Comparison of ENCODE assay signal across 8 cellular contexts in genomic region chr12:48157016-48157888, GRCh38. TPM values are rescaled to one million over a fixed set of nuclear protein-coding genes. Genes with fewer than 3 reads are reported as not detected.
DNase-seq lines count a peak whose midpoint lies in the region; FAIRE-seq and TF ChIP-seq lines count a peak whose summit lies in the region.

A gene with protein sequence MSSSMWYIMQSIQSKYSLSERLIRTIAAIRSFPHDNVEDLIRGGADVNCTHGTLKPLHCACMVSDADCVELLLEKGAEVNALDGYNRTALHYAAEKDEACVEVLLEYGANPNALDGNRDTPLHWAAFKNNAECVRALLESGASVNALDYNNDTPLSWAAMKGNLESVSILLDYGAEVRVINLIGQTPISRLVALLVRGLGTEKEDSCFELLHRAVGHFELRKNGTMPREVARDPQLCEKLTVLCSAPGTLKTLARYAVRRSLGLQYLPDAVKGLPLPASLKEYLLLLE (minus strand): TSS chr12:48157515. CDS start chr12:48153496, 4,019 bp downstream.

- peaks cover 3% of the 10 kb centered on the region for H3K79me1 ChIP-seq in neuronal stem cell (ENCODE audit: low read depth, low read length)

- no peaks in the 10 kb centered on the region for H3K9me3 Mint-ChIP-seq in HFFc6
- no peaks in the 10 kb centered on the region for H3K9me3 Mint-ChIP-seq in activated naive CD4-positive, alpha-beta T cell treated with anti-CD3 and anti-CD28 coated beads for 36 hours

- H2BK120ac ChIP-seq in neuronal stem cell (ENCODE audit: low read depth, low read length): no peak within 1 kb of the TSS

- H3K27me3 ChIP-seq in neuronal stem cell (ENCODE audit: control insufficient read depth in 3 of 3, insufficient read depth in 3 of 3, low read depth in 1 of 3, low read length in 3 of 3): peaks cover 0 to 7% (median 0%) of the 10 kb centered on the region in 3 experiments

- peaks cover 5% of the 10 kb centered on the region; the same call in 1 of the 2 replicates for H3K27me3 Mint-ChIP-seq in HFFc6 (ENCODE audit: insufficient read depth)
- no peaks in the 10 kb centered on the region for H3K27me3 Mint-ChIP-seq in activated naive CD4-positive, alpha-beta T cell treated with anti-CD3 and anti-CD28 coated beads for 36 hours (ENCODE audit: low read depth)

- peak; percentile 69 for TF ChIP-seq CTCF in HFFc6 (IDR thresholded peaks at IDR 0.05)
- TF ChIP-seq CTCF in subcutaneous adipose tissue (IDR thresholded peaks at IDR 0.05; ENCODE audit: low read depth): no peak

- H3K4me1 ChIP-seq in neuronal stem cell (ENCODE audit: control insufficient read depth in 2 of 2, insufficient read depth in 1 of 2, low read depth in 1 of 2, low read length in 2 of 2): peaks cover 0 to 3% of the 10 kb centered on the region in 2 donors

- peak within 1 kb of the TSS; percentile 91 for H2AFZ ChIP-seq in neuronal stem cell (ENCODE audit: low read length)

- H2BK5ac ChIP-seq in neuronal stem cell (ENCODE audit: low read length): no peak within 1 kb of the TSS

- no peak within 1 kb of the TSS for H2BK15ac ChIP-seq in neuronal stem cell (ENCODE audit: low read length)

- peak within 1 kb of the TSS; percentile 77 for H3K4me3 ChIP-seq in GM08714 (ENCODE audit: low read length)
- H3K4me3 ChIP-seq in neuronal stem cell (ENCODE audit: low read length in 2 of 2): peak within 1 kb of the TSS; percentile 85 to 87

- no peaks in the 10 kb centered on the region for H3K9me3 ChIP-seq in neuronal stem cell (replicated peaks in 1 of 2; ENCODE audit: control insufficient read depth in 2 of 2, insufficient read depth in 1 of 2, low read depth in 1 of 2, low read length in 2 of 2)

- intact Hi-C loops in activated naive CD4-positive, alpha-beta T cell treated with anti-CD3 and anti-CD28 coated beads for 36 hours (cut with micrococcal nuclease): loop anchor here (1.0 to 2.0 kb wide), 10 partner anchors 26 to 559 kb away; partner anchors contain the start of genes CCDC184, CCNT1, PFKM and SENP1

- peak within 1 kb of the TSS; percentile 84 for H3K18ac ChIP-seq in neuronal stem cell (ENCODE audit: low read length)

- H3K4me3 Mint-ChIP-seq in HFFc6: peak within 1 kb of the TSS; percentile 96
- H3K4me3 Mint-ChIP-seq in activated naive CD4-positive, alpha-beta T cell treated with anti-CD3 and anti-CD28 coated beads for 36 hours: peak within 1 kb of the TSS; percentile 93

- DNase-seq in HFFc6: peak; percentile 96
- peak; percentile 99 for DNase-seq in NAMALWA (ENCODE audit: low spot score)
- peak; percentile 99 for DNase-seq in SK-N-DZ (ENCODE audit: low spot score)
- DNase-seq in activated naive CD4-positive, alpha-beta T cell treated with anti-CD3 and anti-CD28 coated beads for 36 hours: peak; percentile 100
- DNase-seq in frontal cortex (ENCODE audit: low spot score in 2 of 2): peak; percentile 85 to 89
- peak; percentile 98 for DNase-seq in neuronal stem cell (ENCODE audit: low spot score)

- peaks cover 10% of the 10 kb centered on the region; the same call in 1 of the 2 replicates for H3K36me3 Mint-ChIP-seq in HFFc6 (ENCODE audit: low read depth)
- peaks cover 2% of the 10 kb centered on the region for H3K36me3 Mint-ChIP-seq in activated naive CD4-positive, alpha-beta T cell treated with anti-CD3 and anti-CD28 coated beads for 36 hours (ENCODE audit: low read depth)

- H4K8ac ChIP-seq in neuronal stem cell (ENCODE audit: low read depth, low read length): no peak within 1 kb of the TSS

- H3K4me2 ChIP-seq in neuronal stem cell (ENCODE audit: insufficient read depth, low read length, poor library complexity, severe bottlenecking): peak within 1 kb of the TSS; percentile 70

- peaks cover 42% of the 10 kb centered on the region for H3K4me1 Mint-ChIP-seq in HFFc6 (ENCODE audit: low read depth)
- H3K4me1 Mint-ChIP-seq in activated naive CD4-positive, alpha-beta T cell treated with anti-CD3 and anti-CD28 coated beads for 36 hours (ENCODE audit: low read depth): peaks cover 47% of the 10 kb centered on the region

- H3K9ac ChIP-seq in neuronal stem cell (ENCODE audit: low read depth, low read length, poor library complexity): peak within 1 kb of the TSS; percentile 73

- no peak within 1 kb of the TSS for H2AK5ac ChIP-seq in neuronal stem cell (ENCODE audit: low read depth, low read length)

- no peak within 1 kb of the TSS for H2BK12ac ChIP-seq in neuronal stem cell (ENCODE audit: low read length)

- FAIRE-seq in frontal cortex (lab: Jason Lieb, UNC): no peak

- H3K27ac Mint-ChIP-seq in HFFc6: peak within 1 kb of the TSS; percentile 91
- peak within 1 kb of the TSS; percentile 96 for H3K27ac Mint-ChIP-seq in activated naive CD4-positive, alpha-beta T cell treated with anti-CD3 and anti-CD28 coated beads for 36 hours

- H3K4ac ChIP-seq in neuronal stem cell (ENCODE audit: low read length): no peak within 1 kb of the TSS

- CTCF ChIA-PET in activated naive CD4-positive, alpha-beta T cell treated with anti-CD3 and anti-CD28 coated beads for 36 hours (lab: Charles Lee): interaction anchor here (0.7 to 2.2 kb wide), 10 partner anchors 9 to 414 kb away, joined by 3 to 7 read pairs (median 4); no protein-coding TSS in a partner anchor

- H3K23ac ChIP-seq in neuronal stem cell (ENCODE audit: low read depth, low read length, poor library complexity): peak within 1 kb of the TSS; percentile 17

- WGBS in neuronal stem cell (ENCODE audit: extremely low coverage in 2 of 2, insufficient read length in 2 of 2, insufficient replicate concordance in 1 of 2), 2 donors: no CpG with 5 or more reads among the region's 56 CpGs

- H3K27ac ChIP-seq in neuronal stem cell (replicated peaks; ENCODE audit: low read length): peak within 1 kb of the TSS; percentile 36

- no peaks in the 10 kb centered on the region for H3K36me3 ChIP-seq in neuronal stem cell (replicated peaks in 1 of 2; ENCODE audit: control insufficient read depth in 2 of 2, insufficient read depth in 2 of 2, low read length in 2 of 2)

- H3K14ac ChIP-seq in neuronal stem cell (ENCODE audit: low read length): peak within 1 kb of the TSS; percentile 83

- no peak within 1 kb of the TSS for H4K91ac ChIP-seq in neuronal stem cell (ENCODE audit: low read depth, low read length, poor library complexity)

RNA-seq across cellular contexts. Expression of the gene that starts here (rescaled TPM):
- total RNA-seq in HFFc6 (2021; fragmentation: NEBNext Ultra II Directional; extraction: Animal tissue kit (Norgen Biotek cat#: 25700)): 10 to 100 TPM; 30.9 to 41.8 (median 34.6) TPM
- polyA plus RNA-seq in SK-N-DZ (2014; cell fraction: cytosol; rRNA removed): 21.9 and 25.8 TPM in 2 replicates
- 9.7 and 22.2 TPM in 2 replicates for polyA plus RNA-seq in SK-N-DZ (2014; cell fraction: nucleus; rRNA removed)
- total RNA-seq in activated naive CD4-positive, alpha-beta T cell treated with anti-CD3 and anti-CD28 coated beads for 36 hours: 10 to 100 TPM; 36.7 to 47.9 TPM
- total RNA-seq in frontal cortex (37.1 TPM), subcutaneous adipose tissue (10 to 100 TPM; 23.8 to 30.5 (median 27.2) TPM)
- 6.1 TPM for polyA plus RNA-seq in neuronal stem cell (2013, experiment 1 of 2)
- polyA plus RNA-seq in neuronal stem cell (2013, experiment 2 of 2): 6.7 TPM

Comparison
In these comparisons a context has a peak if more than half of its experiments do, and no peak if none do; other contexts are left out.
1. Peak in every context shown above with its lines: DNase-seq, H3K4me3 ChIP-seq and H3K27ac ChIP-seq.